In genomic region chr7:6482307-6482706, GRCh38 we compare ENCODE assay signal across 8 cellular contexts. TPM values are rescaled to one million over a fixed set of nuclear protein-coding genes. Genes with fewer than 3 reads are reported as not detected.
DNase-seq lines count a peak whose midpoint lies in the region; ATAC-seq, FAIRE-seq and TF ChIP-seq lines count a peak whose summit lies in the region.

No MANE protein-coding gene starts in this region.

- H3K27ac ChIP-seq in iPS-20b (ENCODE audit: low read length) (no peak overlapping the region), small intestine (ENCODE audit: low read depth in 1 of 2, low read length in 1 of 2) (no peak overlapping the region), upper lobe of left lung (no peak overlapping the region)

- DNase-seq in activated CD4-positive, alpha-beta T cell treated with anti-CD3 and anti-CD28 coated beads for 36 hours = no peak
- no peak for DNase-seq in activated CD4-positive, alpha-beta T cell treated with anti-CD3 and anti-CD28 coated beads, Interleukin-2, amount 50 U/mL, for 1 hour
- DNase-seq in activated CD4-positive, alpha-beta memory T cell treated with anti-CD3 and anti-CD28 coated beads for 36 hours = no peak
- DNase-seq in small intestine = peak; percentile 97
- no peak for DNase-seq in ureter (ENCODE audit: low spot score)
- DNase-seq in upper lobe of left lung = no peak

- CTCF ChIA-PET in activated CD4-positive, alpha-beta T cell treated with anti-CD3 and anti-CD28 coated beads for 36 hours (lab: Charles Lee) = no interaction called here
- CTCF ChIA-PET in activated CD4-positive, alpha-beta memory T cell treated with anti-CD3 and anti-CD28 coated beads for 36 hours (lab: Charles Lee) = interaction anchor here (1.1 kb wide), 1 partner anchor 19 kb away, joined by 3 read pairs; no protein-coding TSS in a partner anchor

- no peaks in the 10 kb centered on the region for H3K9me3 ChIP-seq in iPS-20b (ENCODE audit: insufficient read depth, low read depth, low read length)
- H3K9me3 ChIP-seq in small intestine (ENCODE audit: control insufficient read depth, low read depth) = no peaks in the 10 kb centered on the region
- H3K9me3 ChIP-seq in upper lobe of left lung = no peaks in the 10 kb centered on the region

- peak overlapping the region; percentile 95 for H3K4me3 Mint-ChIP-seq in activated CD4-positive, alpha-beta T cell treated with anti-CD3 and anti-CD28 coated beads for 36 hours
- H3K4me3 Mint-ChIP-seq in activated CD4-positive, alpha-beta memory T cell treated with anti-CD3 and anti-CD28 coated beads for 36 hours = peak overlapping the region; percentile 95

- H3K27ac Mint-ChIP-seq in activated CD4-positive, alpha-beta T cell treated with anti-CD3 and anti-CD28 coated beads for 36 hours = peak overlapping the region; percentile 3
- peak overlapping the region; percentile 23 for H3K27ac Mint-ChIP-seq in activated CD4-positive, alpha-beta memory T cell treated with anti-CD3 and anti-CD28 coated beads for 36 hours

- FAIRE-seq in small intestine (lab: Jason Lieb, UNC) = no peak

- intact Hi-C loops in activated CD4-positive, alpha-beta T cell treated with anti-CD3 and anti-CD28 coated beads for 36 hours (cut with DNase I, micrococcal nuclease) = no loop called here
- intact Hi-C loops in activated CD4-positive, alpha-beta memory T cell treated with anti-CD3 and anti-CD28 coated beads for 36 hours (cut with micrococcal nuclease) = no loop called here

- no peak for TF ChIP-seq EP300 in upper lobe of left lung (IDR thresholded peaks at IDR 0.05)

- H3K4me1 Mint-ChIP-seq in activated CD4-positive, alpha-beta T cell treated with anti-CD3 and anti-CD28 coated beads for 36 hours = peaks cover 58% of the 10 kb centered on the region
- peaks cover 51% of the 10 kb centered on the region for H3K4me1 Mint-ChIP-seq in activated CD4-positive, alpha-beta memory T cell treated with anti-CD3 and anti-CD28 coated beads for 36 hours (ENCODE audit: low read depth)

- TF ChIP-seq POLR2A in upper lobe of left lung (IDR thresholded peaks at IDR 0.05) = no peak

- H3K36me3 ChIP-seq in iPS-20b (ENCODE audit: insufficient read depth, low read depth, low read length) = peaks cover 20% of the 10 kb centered on the region
- H3K36me3 ChIP-seq in small intestine (ENCODE audit: control insufficient read depth in 2 of 2, insufficient read depth in 2 of 2, low read length in 2 of 2) = peaks cover 0 to 2% of the 10 kb centered on the region in 2 donors
- peaks cover 0 to 18% (median under 1%) of the 10 kb centered on the region in 4 donors for H3K36me3 ChIP-seq in upper lobe of left lung

- POLR2A ChIA-PET in activated CD4-positive, alpha-beta T cell treated with anti-CD3 and anti-CD28 coated beads for 36 hours (lab: Charles Lee) = no interaction called here
- POLR2A ChIA-PET in activated CD4-positive, alpha-beta memory T cell treated with anti-CD3 and anti-CD28 coated beads for 36 hours (lab: Charles Lee) = no interaction called here

- ATAC-seq in activated CD4-positive, alpha-beta T cell treated with anti-CD3 and anti-CD28 coated beads for 36 hours = no peak
- no peak for ATAC-seq in GM18907 (IDR thresholded peaks at IDR 0.05; ENCODE audit: unreplicated experiment)
- no peak for ATAC-seq in upper lobe of left lung (ENCODE audit: low FRiP score in 2 of 2)

- H3K9me3 Mint-ChIP-seq in activated CD4-positive, alpha-beta T cell treated with anti-CD3 and anti-CD28 coated beads for 36 hours (ENCODE audit: low read depth) = no peaks in the 10 kb centered on the region
- H3K9me3 Mint-ChIP-seq in activated CD4-positive, alpha-beta memory T cell treated with anti-CD3 and anti-CD28 coated beads for 36 hours = no peaks in the 10 kb centered on the region

- H3K4me1 ChIP-seq in iPS-20b (ENCODE audit: insufficient read depth, low read length) (peaks cover 7% of the 10 kb centered on the region; the same call in 1 of the 2 replicates), small intestine (ENCODE audit: control insufficient read depth in 2 of 2, insufficient read depth in 1 of 2, low read depth in 1 of 2, low read length in 1 of 2) (peaks cover 3 to 4% of the 10 kb centered on the region in 2 donors), upper lobe of left lung (peaks cover 31 to 49% (median 34%) of the 10 kb centered on the region in 4 donors)

- H3K27me3 ChIP-seq in iPS-20b (ENCODE audit: insufficient read depth, low read length) (no peaks in the 10 kb centered on the region), small intestine (ENCODE audit: control insufficient read depth in 2 of 2, insufficient read depth in 2 of 2, low read length in 2 of 2) (no peaks in the 10 kb centered on the region), upper lobe of left lung (no peaks in the 10 kb centered on the region)

- H3K36me3 Mint-ChIP-seq in activated CD4-positive, alpha-beta T cell treated with anti-CD3 and anti-CD28 coated beads for 36 hours (ENCODE audit: low read depth) = peaks cover 24% of the 10 kb centered on the region
- H3K36me3 Mint-ChIP-seq in activated CD4-positive, alpha-beta memory T cell treated with anti-CD3 and anti-CD28 coated beads for 36 hours = peaks cover 22% of the 10 kb centered on the region

- no peaks in the 10 kb centered on the region for H3K27me3 Mint-ChIP-seq in activated CD4-positive, alpha-beta T cell treated with anti-CD3 and anti-CD28 coated beads for 36 hours
- no peaks in the 10 kb centered on the region for H3K27me3 Mint-ChIP-seq in activated CD4-positive, alpha-beta memory T cell treated with anti-CD3 and anti-CD28 coated beads for 36 hours

- H3K4me3 ChIP-seq in iPS-20b (ENCODE audit: low read length) (peak overlapping the region; percentile 93; the same call in 1 of the 2 replicates), small intestine (ENCODE audit: low read depth in 1 of 2, low read length in 2 of 2) (peak overlapping the region in 1 of 2 donors; percentile 97), upper lobe of left lung (peak overlapping the region in 2 of 4 donors; percentile 99)

- no peak for TF ChIP-seq CTCF in upper lobe of left lung (IDR thresholded peaks at IDR 0.05)

- no peak overlapping the region for H3K9ac ChIP-seq in iPS-20b (ENCODE audit: low read depth, low read length)

- 17 to 45% (median 27%) methylated on average over 4 of the region's 4 CpGs for WGBS in small intestine, 3 donors
- 75 to 82% methylated on average over 4 of the region's 4 CpGs for WGBS in upper lobe of left lung, 2 donors

RNA-seq across cellular contexts. Expression of gene KDELR2, which starts 1.6 kb away (rescaled TPM):
- total RNA-seq in activated CD4-positive, alpha-beta T cell treated with anti-CD3 and anti-CD28 coated beads for 36 hours = 10 to 100 TPM; 67.2 to 78.7 TPM
- total RNA-seq in activated CD4-positive, alpha-beta memory T cell treated with anti-CD3 and anti-CD28 coated beads for 36 hours = 10 to 100 TPM; 72.5 to 80.2 TPM
- polyA plus RNA-seq in small intestine = 100 to 1,000 TPM in 1 of 3 donors, 10 to 100 TPM in 2; 85.9 to 181 (median 90.8) TPM
- total RNA-seq in ureter = 143 TPM
- total RNA-seq in upper lobe of left lung = 100 to 1,000 TPM in 1 of 6 donors, 10 to 100 TPM in 5; 35.6 to 120 (median 92.7) TPM

RNA-seq across cellular contexts. Expression of gene DAGLB, which starts 34.6 kb away (rescaled TPM):
- 10 to 100 TPM in 1 of 2 experiments, 1 to 10 TPM in 1; 9.8 to 15.2 TPM for total RNA-seq in activated CD4-positive, alpha-beta T cell treated with anti-CD3 and anti-CD28 coated beads for 36 hours
- total RNA-seq in activated CD4-positive, alpha-beta memory T cell treated with anti-CD3 and anti-CD28 coated beads for 36 hours = 10 to 100 TPM; 12.8 to 13.6 TPM
- polyA plus RNA-seq in small intestine = 10 to 100 TPM in 2 of 3 donors, 1 to 10 TPM in 1; 8.8 to 22.4 (median 21.9) TPM
- total RNA-seq in ureter (16.8 TPM), upper lobe of left lung (10 to 100 TPM; 26.6 to 53.8 (median 36.7) TPM)
